ENCODE assay signal across 2 cellular contexts in genomic region chr1:94239796-94240195, GRCh38.
TF ChIP-seq lines count a peak whose summit lies in the region.

No MANE protein-coding gene starts in this region.

TF ChIP-seq in A549, 52 proteins besides CTCF, POLR2A, EP300 and RAD21:
- TF ChIP-seq HOXA7 (CRISPR knock-in tag; IDR thresholded peaks at IDR 0.05) (no peak), ESRRA (IDR thresholded peaks at IDR 0.05; ENCODE audit: borderline replicate concordance, low read length) (no peak), RFX5 (IDR thresholded peaks at IDR 0.05) (no peak), PBX3 (IDR thresholded peaks at IDR 0.05) (no peak), FOSL2 (IDR thresholded peaks at IDR 0.05) (no peak), FOSL2 (CRISPR knock-in tag; IDR thresholded peaks at IDR 0.05) (no peak), PHF8 (IDR thresholded peaks at IDR 0.05; ENCODE audit: borderline replicate concordance, low read depth) (no peak), RARB (CRISPR knock-in tag; IDR thresholded peaks at IDR 0.05) (no peak), JUNB (IDR thresholded peaks at IDR 0.05) (no peak), JUN (IDR thresholded peaks at IDR 0.05) (no peak), SREBF2 (IDR thresholded peaks at IDR 0.05) (no peak)

TF ChIP-seq in HCT116, 20 proteins besides CTCF, POLR2A, EP300 and RAD21:
- 0 out of 2 replicates have a peak, but pooled peaks have one; percentile 17 for TF ChIP-seq POLR2AphosphoS5 (IDR thresholded peaks at IDR 0.05; ENCODE audit: low read depth, low read length)
- TF ChIP-seq EZH2 (IDR thresholded peaks at IDR 0.05) = no peak
- peak; percentile 32; the same call in 1 of the 2 replicates for TF ChIP-seq FOSL1 (IDR thresholded peaks at IDR 0.05; ENCODE audit: low read depth)
